In genomic region chr6:122200441-122200840, GRCh38 we compare ENCODE assay signal across 31 cellular contexts.
"Had no signal": no experiment of that assay in that cellular context is flagged by ENCODE, and none has a peak within 500 bp of the region (broad histone marks: within the 10 kb centered on the region; RNA-seq: fewer than 3 reads in every experiment).

No MANE protein-coding gene starts in this region.

- H3K9me3 ChIP-seq: esophagus muscularis mucosa, heart right ventricle, left lung, lower lobe of right lung, spleen, testis, transverse colon had no signal

- DNase-seq: activated CD4-positive, alpha-beta T cell treated with anti-CD3 and anti-CD28 coated beads for 48 hours; activated CD4-positive, alpha-beta T cell treated with anti-CD3 and anti-CD28 coated beads, Interleukin-2, amount 50 U/mL, for 48 hours; activated CD8-positive, alpha-beta memory T cell treated with anti-CD3 and anti-CD28 coated beads for 24 hours; activated gamma-delta T cell; activated naive CD4-positive, alpha-beta T cell treated with anti-CD3 and anti-CD28 coated beads, Interleukin-2, amount 10 ng/mL, durations not matched to agents 7 days and 5 days; activated T-cell treated with anti-CD3 and anti-CD28 coated beads, Interleukin-2, amount 50 U/mL, for 1 hour; brain microvascular endothelial cell; effector CD4-positive, alpha-beta T cell; foreskin melanocyte; heart right ventricle; left lung; lower lobe of right lung; mesenchymal stem cell; naive thymus-derived CD8-positive, alpha-beta T cell; occipital lobe; posterior cingulate gyrus; right cardiac atrium; spleen; stimulated activated naive CD4-positive, alpha-beta T cell treated with Interleukin-2 at 50 U/mL for 16 hours; SW 1271; T-helper 9 cell; testis; transverse colon had no signal

- H3K36me3 Mint-ChIP-seq: activated naive CD4-positive, alpha-beta T cell treated with anti-CD3 and anti-CD28 coated beads, Interleukin-2, amount 10 ng/mL, durations not matched to agents 7 days and 5 days; naive thymus-derived CD8-positive, alpha-beta T cell had no signal

- FAIRE-seq: islet of Langerhans, TTC549 had no signal

- ATAC-seq: heart right ventricle; left lung; lower lobe of right lung; naive thymus-derived CD8-positive, alpha-beta T cell; right cardiac atrium had no signal

- H3K4me1 Mint-ChIP-seq: activated naive CD4-positive, alpha-beta T cell treated with anti-CD3 and anti-CD28 coated beads, Interleukin-2, amount 10 ng/mL, durations not matched to agents 7 days and 5 days; naive thymus-derived CD8-positive, alpha-beta T cell; neural crest cell had no signal

- H3K4me1 ChIP-seq: left lung, lower lobe of right lung, spleen, testis, transverse colon had no signal

- H3K9me3 Mint-ChIP-seq: activated naive CD4-positive, alpha-beta T cell treated with anti-CD3 and anti-CD28 coated beads, Interleukin-2, amount 10 ng/mL, durations not matched to agents 7 days and 5 days; activated T-helper 1 cell treated with anti-CD3 and anti-CD28 coated beads, Interleukin-12 subunit alpha, Interleukin-12 subunit beta, Interleukin-2, Interleukin-4 antibody, amounts not matched to agents 30 ng/mL and 10 ng/mL and 1 ng/mL, durations not matched to agents 14 hours and 24 hours and 36 hours; T-helper 1 cell treated with Interleukin-12 subunit alpha and Interleukin-12 subunit beta and Interleukin-4 antibody, amounts not matched to agents 30 μg/mL and 1 μg/mL, for 36 hours had no signal

- H3K4me3 ChIP-seq: esophagus muscularis mucosa, heart right ventricle, left lung, lower lobe of right lung, spleen, testis, transverse colon had no signal

- H3K27me3 Mint-ChIP-seq: activated naive CD4-positive, alpha-beta T cell treated with anti-CD3 and anti-CD28 coated beads, Interleukin-2, amount 10 ng/mL, durations not matched to agents 7 days and 5 days; dendritic cell treated with granulocyte-macrophage colony-stimulating factor and Interleukin-4, amounts not matched to agents 40 ng/mL and 50 ng/mL, for 4 days had no signal

- H3K4me3 Mint-ChIP-seq: activated naive CD4-positive, alpha-beta T cell treated with anti-CD3 and anti-CD28 coated beads, Interleukin-2, amount 10 ng/mL, durations not matched to agents 7 days and 5 days; activated T-helper 1 cell treated with anti-CD3 and anti-CD28 coated beads, Interleukin-12 subunit alpha, Interleukin-12 subunit beta, Interleukin-2, Interleukin-4 antibody, amounts not matched to agents 30 ng/mL and 10 ng/mL and 1 ng/mL, durations not matched to agents 14 hours and 24 hours and 36 hours; dendritic cell treated with granulocyte-macrophage colony-stimulating factor and Interleukin-4, amounts not matched to agents 40 ng/mL and 50 ng/mL, for 4 days; naive thymus-derived CD8-positive, alpha-beta T cell; neural crest cell; T-helper 1 cell treated with Interleukin-12 subunit alpha and Interleukin-12 subunit beta and Interleukin-4 antibody, amounts not matched to agents 30 μg/mL and 1 μg/mL, for 36 hours had no signal

- H3K36me3 ChIP-seq: brain microvascular endothelial cell, esophagus muscularis mucosa, heart right ventricle, left lung, lower lobe of right lung, spleen, transverse colon had no signal

- H3K27ac Mint-ChIP-seq: activated naive CD4-positive, alpha-beta T cell treated with anti-CD3 and anti-CD28 coated beads, Interleukin-2, amount 10 ng/mL, durations not matched to agents 7 days and 5 days; activated T-helper 1 cell treated with anti-CD3 and anti-CD28 coated beads, Interleukin-12 subunit alpha, Interleukin-12 subunit beta, Interleukin-2, Interleukin-4 antibody, amounts not matched to agents 30 ng/mL and 10 ng/mL and 1 ng/mL, durations not matched to agents 14 hours and 24 hours and 36 hours; dendritic cell treated with granulocyte-macrophage colony-stimulating factor and Interleukin-4, amounts not matched to agents 40 ng/mL and 50 ng/mL, for 4 days; naive thymus-derived CD8-positive, alpha-beta T cell; T-helper 1 cell treated with Interleukin-12 subunit alpha and Interleukin-12 subunit beta and Interleukin-4 antibody, amounts not matched to agents 30 μg/mL and 1 μg/mL, for 36 hours had no signal

- H3K27ac ChIP-seq: brain microvascular endothelial cell, esophagus muscularis mucosa, heart right ventricle, left lung, lower lobe of right lung, spleen, testis, transverse colon, VCaP had no signal

- H3K27me3 ChIP-seq: brain microvascular endothelial cell, esophagus muscularis mucosa, heart right ventricle, left lung, spleen, testis, transverse colon had no signal
